ENCODE assay signal across 1 cellular context in the genomic region with DNA sequence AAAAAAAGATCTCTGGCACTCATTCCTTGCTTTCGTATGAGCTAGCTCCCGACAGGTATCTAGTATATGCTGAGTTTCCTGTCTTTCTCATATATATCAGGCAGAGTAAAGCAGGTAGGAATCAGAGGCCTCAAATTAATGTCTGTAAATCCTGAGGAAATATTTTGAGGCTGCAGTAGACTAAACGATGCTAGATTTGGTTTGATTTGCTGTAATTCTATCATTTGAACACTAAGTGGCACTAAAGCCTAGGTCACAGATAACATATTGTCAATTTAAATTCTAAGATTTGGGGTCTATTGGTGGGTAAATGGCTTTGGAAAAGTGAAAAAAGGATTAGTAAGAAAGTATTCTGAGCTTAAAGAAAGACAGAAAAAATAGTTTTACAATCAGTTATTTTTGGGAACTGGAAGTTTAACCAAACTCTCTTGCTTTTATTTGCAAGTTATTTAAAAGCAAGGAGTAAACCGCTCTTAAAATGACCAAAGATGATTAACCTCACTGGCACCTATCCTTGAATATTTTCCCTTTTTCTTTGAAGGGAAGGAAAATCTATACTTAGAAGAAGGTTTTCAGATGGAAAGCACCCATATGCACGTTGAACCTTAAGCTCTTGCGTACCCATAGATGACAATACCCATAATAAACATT.
TF ChIP-seq lines count a peak whose summit lies in the region.

No MANE protein-coding gene starts in this region.

TF ChIP-seq in H1, 55 proteins besides CTCF, POLR2A, EP300 and RAD21 (continued from another document):
- TF ChIP-seq, protein P1, sequence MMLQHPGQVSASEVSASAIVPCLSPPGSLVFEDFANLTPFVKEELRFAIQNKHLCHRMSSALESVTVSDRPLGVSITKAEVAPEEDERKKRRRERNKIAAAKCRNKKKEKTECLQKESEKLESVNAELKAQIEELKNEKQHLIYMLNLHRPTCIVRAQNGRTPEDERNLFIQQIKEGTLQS (IDR thresholded peaks at IDR 0.05; ENCODE audit: insufficient read depth, low read depth, low read length), result no peak
- TF ChIP-seq SIRT6 (IDR thresholded peaks at IDR 0.05; ENCODE audit: low read length), result no peak
- no peak for TF ChIP-seq SIX5 (IDR thresholded peaks at IDR 0.05; ENCODE audit: low read depth, low read length)
- TF ChIP-seq CTBP2 (IDR thresholded peaks at IDR 0.05; ENCODE audit: borderline replicate concordance, insufficient read depth, insufficient read length, low read length), result no peak
- TF ChIP-seq PHF8 (conservative IDR thresholded peaks at IDR 0.05; ENCODE audit: low read depth, low read length), result no peak
- no peak for TF ChIP-seq ZNF274 (IDR thresholded peaks at IDR 0.05; ENCODE audit: borderline replicate concordance, extremely low read depth, low read length)
- TF ChIP-seq NRF1 (IDR thresholded peaks at IDR 0.05; ENCODE audit: low read depth, low read length), result no peak
- no peak for TF ChIP-seq EGR1 (IDR thresholded peaks at IDR 0.05; ENCODE audit: borderline replicate concordance, low read depth, low read length)
- TF ChIP-seq JUND (IDR thresholded peaks at IDR 0.05; ENCODE audit: low read length), result no peak
- no peak for TF ChIP-seq TCF12 (IDR thresholded peaks at IDR 0.05; ENCODE audit: low read depth, low read length)
- no peak for TF ChIP-seq RXRA (IDR thresholded peaks at IDR 0.05; ENCODE audit: insufficient read depth, low read depth, low read length)
- no peak for TF ChIP-seq YY1 (IDR thresholded peaks at IDR 0.05; ENCODE audit: low read depth, low read length)
